In the genomic region with DNA sequence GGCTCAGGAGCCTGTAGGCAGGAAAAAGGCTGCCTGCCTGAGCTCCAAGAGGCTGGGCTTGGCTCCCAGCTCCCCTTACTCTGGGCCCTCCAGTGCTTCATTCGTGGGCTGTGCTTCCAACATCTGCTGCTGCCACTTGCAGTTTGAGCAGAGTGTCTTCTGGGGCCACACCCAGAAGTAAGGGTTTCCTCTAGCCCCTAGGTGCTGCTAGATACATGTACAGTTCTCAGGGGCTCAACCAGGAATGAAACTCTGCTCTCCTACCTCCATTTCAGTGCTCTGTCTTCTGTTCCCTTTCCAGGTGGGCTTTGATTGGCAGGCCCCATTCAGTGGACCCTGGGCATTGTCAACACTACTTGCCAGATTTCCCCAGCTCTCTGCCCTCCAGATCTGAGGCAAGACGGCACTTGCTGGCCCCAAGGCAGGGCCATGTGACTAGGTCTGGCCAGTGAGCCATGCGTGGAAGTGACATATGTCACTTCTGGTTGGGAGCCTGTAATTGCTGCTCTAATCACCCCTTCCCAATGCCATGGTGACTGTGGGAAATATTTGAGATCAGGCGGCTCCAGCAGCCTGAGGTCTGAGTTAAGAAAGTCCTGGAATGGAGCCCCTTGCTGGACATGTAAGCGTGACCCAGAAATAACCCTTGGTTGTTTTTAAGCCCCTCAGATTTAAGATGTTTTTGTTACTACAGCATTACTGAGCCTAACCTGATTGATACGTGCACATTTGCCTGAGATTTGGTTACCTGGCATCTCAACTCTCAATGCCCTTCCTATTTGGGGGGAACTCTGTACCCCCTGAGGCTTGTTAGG, we compare ENCODE assay signal across 10 cellular contexts. TPM values are rescaled to one million over a fixed set of nuclear protein-coding genes. Genes with fewer than 3 reads are reported as not detected.
A peak's percentile ranks its signal among the peaks of the same experiment; 100 is the strongest.
DNase-seq lines count a peak whose midpoint lies in the region; ATAC-seq and TF ChIP-seq lines count a peak whose summit lies in the region.
"Had no signal": no experiment of that assay in that cellular context is flagged by ENCODE, and none has a peak within 500 bp of the region (broad histone marks: within the 10 kb centered on the region; RNA-seq: fewer than 3 reads in every experiment).

No MANE protein-coding gene starts in this region.

- no peak overlapping the region for H3K4me3 ChIP-seq in BE2C (ENCODE audit: low read depth, low read length)
- no peak overlapping the region for H3K4me3 ChIP-seq in foreskin fibroblast (ENCODE audit: low read depth in 1 of 2, low read length in 2 of 2)
- no peak overlapping the region for H3K4me3 ChIP-seq in suprapubic skin
- H3K4me3 ChIP-seq: colonic mucosa had no signal

- TF ChIP-seq POLR2A in suprapubic skin (IDR thresholded peaks at IDR 0.05) = no peak

- H3K4me1 ChIP-seq in BE2C (peaks cover 6% of the 10 kb centered on the region; the same call in 1 of the 2 replicates), suprapubic skin (no peaks in the 10 kb centered on the region)
- H3K4me1 ChIP-seq: colonic mucosa had no signal

- H3K27me3 ChIP-seq in BE2C = no peaks in the 10 kb centered on the region
- H3K27me3 ChIP-seq in suprapubic skin = no peaks in the 10 kb centered on the region
- H3K27me3 ChIP-seq: colonic mucosa had no signal

- DNase-seq in BE2C = no peak
- DNase-seq in NCI-H524 (lab: John Stamatoyannopoulos, UW) = peak; percentile 73 to 91
- DNase-seq in foreskin fibroblast = peak in 1 of 2 donors; percentile 22
- DNase-seq in suprapubic skin (ENCODE audit: low spot score in 2 of 2) = no peak
- no peak for DNase-seq in GDM1 (lab: John Stamatoyannopoulos, UW)
- no peak for DNase-seq in stimulated activated CD4-positive, alpha-beta T cell treated with anti-CD3 and anti-CD28 coated beads, Interleukin-4, amount 100 ng/mL, for 4 hours
- no peak for DNase-seq in kidney tubule cell (ENCODE audit: low spot score)
- DNase-seq: colonic mucosa, T-helper 9 cell had no signal

- 69% methylated on average over 6 of the region's 6 CpGs for WGBS in suprapubic skin

- H3K9me3 ChIP-seq in BE2C = no peaks in the 10 kb centered on the region
- H3K9me3 ChIP-seq in suprapubic skin = no peaks in the 10 kb centered on the region
- H3K9me3 ChIP-seq: colonic mucosa had no signal

- H3K36me3 ChIP-seq in BE2C = no peaks in the 10 kb centered on the region
- H3K36me3 ChIP-seq in suprapubic skin = no peaks in the 10 kb centered on the region
- H3K36me3 ChIP-seq: colonic mucosa had no signal

- TF ChIP-seq EP300 in suprapubic skin (IDR thresholded peaks at IDR 0.05) = no peak

- peak; percentile 48 for TF ChIP-seq CTCF in BE2C (IDR thresholded peaks at IDR 0.05; ENCODE audit: low read depth, low read length)
- peak; percentile 11 for TF ChIP-seq CTCF in foreskin fibroblast (IDR thresholded peaks at IDR 0.05; ENCODE audit: low read depth, low read length)
- no peak for TF ChIP-seq CTCF in suprapubic skin (IDR thresholded peaks at IDR 0.05)

- peak; percentile 81 for ATAC-seq in GM19463 (IDR thresholded peaks at IDR 0.05; ENCODE audit: unreplicated experiment)

- H3K27ac ChIP-seq in suprapubic skin = no peak overlapping the region
- H3K27ac ChIP-seq: colonic mucosa had no signal

RNA-seq across cellular contexts. Expression of a gene that starts 9.4 kb away (rescaled TPM):
- 98.1 TPM for polyA plus RNA-seq in BE2C (2012; ENCODE audit: insufficient read depth, insufficient read length, low read depth)
- total RNA-seq in suprapubic skin = 10 to 100 TPM; 46.3 to 53.3 (median 48.7) TPM

Comparison
In these comparisons a context has a peak if more than half of its experiments do, and no peak if none do; other contexts are left out.
1. DNase-seq: peak in NCI-H524 (2 of 2); none in BE2C (single experiment), suprapubic skin (0 of 2), GDM1 (single experiment), stimulated activated CD4-positive, alpha-beta T cell treated with anti-CD3 and anti-CD28 coated beads, Interleukin-4, amount 100 ng/mL, for 4 hours (0 of 2) and kidney tubule cell (single experiment).
2. CTCF ChIP-seq: peak in BE2C (single experiment) and foreskin fibroblast (single experiment); none in suprapubic skin (0 of 2).